Comparison of ENCODE assay signal across 8 cellular contexts in genomic region chr12:93571854-93572711, GRCh38. TPM values are rescaled to one million over a fixed set of nuclear protein-coding genes. Genes with fewer than 3 reads are reported as not detected.
DNase-seq lines count a peak whose midpoint lies in the region; TF ChIP-seq lines count a peak whose summit lies in the region.

Gene SOCS2 (plus strand): TSS chr12:93572675. CDS start chr12:93572898, 223 bp downstream.

- H3K27ac ChIP-seq in HEK293 (ENCODE audit: extremely low read depth, low read depth, low read length) (peak within 1 kb of the TSS; percentile 94), ascending aorta (peak within 1 kb of the TSS; percentile 92 to 93), hepatocyte (peak within 1 kb of the TSS; percentile 86), sigmoid colon (peak within 1 kb of the TSS; percentile 90 to 98 (median 97))

- TF ChIP-seq CTCF in CD14-positive monocyte (IDR thresholded peaks at IDR 0.05) (no peak), HEK293 (tag by site-specific recombination; IDR thresholded peaks at IDR 0.05) (no peak), ascending aorta (IDR thresholded peaks at IDR 0.05) (no peak), hepatocyte (IDR thresholded peaks at IDR 0.05; ENCODE audit: poor library complexity) (no peak), sigmoid colon (IDR thresholded peaks at IDR 0.05) (no peak)

- CTCF ChIA-PET in HEK293 (lab: Yijun Ruan, JAX): interaction anchor here (0.7 kb wide), 1 partner anchor 10 kb away, joined by 4 read pairs; no protein-coding TSS in a partner anchor

- H3K9me3 ChIP-seq in HEK293 (ENCODE audit: control insufficient read depth, insufficient read depth, low read depth, low read length): no peaks in the 10 kb centered on the region
- H3K9me3 ChIP-seq in ascending aorta: no peaks in the 10 kb centered on the region
- no peaks in the 10 kb centered on the region for H3K9me3 ChIP-seq in hepatocyte (ENCODE audit: low read depth)
- H3K9me3 ChIP-seq in sigmoid colon: no peaks in the 10 kb centered on the region

- H3K27me3 ChIP-seq in ascending aorta (no peaks in the 10 kb centered on the region), hepatocyte (peaks cover 14% of the 10 kb centered on the region), sigmoid colon (no peaks in the 10 kb centered on the region)

- no peak for TF ChIP-seq POLR2A in sigmoid colon (IDR thresholded peaks at IDR 0.05)

- no peak for DNase-seq in CD14-positive monocyte (ENCODE audit: low spot score)
- DNase-seq in RPMI8226: peak; percentile 46
- no peak for DNase-seq in ascending aorta (ENCODE audit: low spot score in 2 of 2)
- DNase-seq in hepatocyte (ENCODE audit: low spot score): peak; percentile 63
- peak; percentile 80 for DNase-seq in sigmoid colon
- DNase-seq in T1000 (lab: John Stamatoyannopoulos, UW): no peak
- no peak for DNase-seq in cerebellar nuclear complex (lab: John Stamatoyannopoulos, UW)

- TF ChIP-seq EP300 in sigmoid colon (IDR thresholded peaks at IDR 0.05): no peak

- intact Hi-C loops in CD14-positive monocyte (cut with micrococcal nuclease) (loop anchor here (5.0 to 10.0 kb wide), 3 partner anchors 105 to 530 kb away; partner anchors contain the start of gene CRADD (in 1 of the 2)), ascending aorta (cut with DNase I) (loop anchor here (2.0 to 10.0 kb wide), 6 partner anchors 19 to 893 kb away; partner anchors contain the start of gene EEA1), sigmoid colon (cut with DNase I) (loop anchor here (2.0 to 5.0 kb wide), 5 partner anchors 19 to 503 kb away; partner anchors contain the start of gene CRADD)

- peak within 1 kb of the TSS; percentile 81 to 95 for H3K4me3 Mint-ChIP-seq in CD14-positive monocyte

- H3K4me1 ChIP-seq in HEK293 (ENCODE audit: control insufficient read depth, insufficient read depth, low read length): no peaks in the 10 kb centered on the region
- H3K4me1 ChIP-seq in ascending aorta: no peaks in the 10 kb centered on the region
- H3K4me1 ChIP-seq in hepatocyte (ENCODE audit: insufficient read depth): peaks cover 12% of the 10 kb centered on the region
- peaks cover 0 to 39% (median 28%) of the 10 kb centered on the region in 4 donors for H3K4me1 ChIP-seq in sigmoid colon

- H3K36me3 Mint-ChIP-seq in CD14-positive monocyte: peaks cover 6 to 16% of the 10 kb centered on the region in 2 donors

- POLR2A ChIA-PET in HEK293 (lab: Yijun Ruan, JAX): no interaction called here

- peaks cover 31% of the 10 kb centered on the region for H3K4me1 Mint-ChIP-seq in CD14-positive monocyte

- peak within 1 kb of the TSS; percentile 100 for H3K4me2 ChIP-seq in hepatocyte

- peaks cover 0 to 7% of the 10 kb centered on the region in 2 experiments; a peak in 1 of 3 replicates for H3K36me3 ChIP-seq in HEK293 (ENCODE audit: control insufficient read depth in 2 of 2, insufficient read depth in 1 of 2, low read length in 2 of 2)
- peaks cover 0 to 6% of the 10 kb centered on the region in 2 donors for H3K36me3 ChIP-seq in ascending aorta
- H3K36me3 ChIP-seq in hepatocyte (replicated peaks; ENCODE audit: insufficient read depth, low read depth): no peaks in the 10 kb centered on the region
- peaks cover 0 to 26% (median 0%) of the 10 kb centered on the region in 4 donors for H3K36me3 ChIP-seq in sigmoid colon

- peak within 1 kb of the TSS in 2 of 7 donors; percentile 76 to 78 for H3K27ac Mint-ChIP-seq in CD14-positive monocyte

- H3K9me2 ChIP-seq in hepatocyte (replicated peaks; ENCODE audit: insufficient read depth): no peaks in the 10 kb centered on the region

- H3K9me3 Mint-ChIP-seq in CD14-positive monocyte: peaks cover 0 to 15% (median 6%) of the 10 kb centered on the region in 7 donors

- H4K20me1 ChIP-seq in hepatocyte (ENCODE audit: insufficient read depth, poor library complexity, severe bottlenecking): no peaks in the 10 kb centered on the region

- H3K79me2 ChIP-seq in hepatocyte: peaks cover 27% of the 10 kb centered on the region

- 2% methylated on average over 56 of the region's 71 CpGs for WGBS in hepatocyte (ENCODE audit: low lambda C conversion rate, missing lambda C conversion rate)
- 0 to 1% methylated on average over 71 of the region's 71 CpGs for WGBS in sigmoid colon, 2 donors

- H3K27me3 Mint-ChIP-seq in CD14-positive monocyte (ENCODE audit: low read depth in 3 of 3): peaks cover 70 to 85% (median 72%) of the 10 kb centered on the region in 3 donors

- H3K4me3 ChIP-seq in HEK293 (ENCODE audit: low read depth, low read length): peak within 1 kb of the TSS; percentile 53
- H3K4me3 ChIP-seq in ascending aorta: peak within 1 kb of the TSS; percentile 88 to 90
- peak within 1 kb of the TSS; percentile 88 for H3K4me3 ChIP-seq in hepatocyte
- H3K4me3 ChIP-seq in sigmoid colon: peak within 1 kb of the TSS; percentile 68 to 85 (median 80)

- H2AFZ ChIP-seq in hepatocyte: peak within 1 kb of the TSS; percentile 85

TF ChIP-seq in HEK293, 187 proteins besides CTCF, POLR2A, EP300 and RAD21 (continues in another document):
- TF ChIP-seq GLIS1 (tag by site-specific recombination; IDR thresholded peaks at IDR 0.05) (peak; percentile 13; the same call in 1 of the 2 replicates), ZNF596 (tag by site-specific recombination; IDR thresholded peaks at IDR 0.05) (0 out of 2 replicates have a peak, but pooled peaks have one; percentile 4), ZNF660 (tag by site-specific recombination; IDR thresholded peaks at IDR 0.05) (peak; percentile 12; the same call in 1 of the 2 replicates), HOXD13 (CRISPR knock-in tag; IDR thresholded peaks at IDR 0.05; ENCODE audit: borderline replicate concordance) (no peak), ZNF610 (tag by site-specific recombination; IDR thresholded peaks at IDR 0.05; ENCODE audit: borderline replicate concordance) (no peak), BCL6B (tag by site-specific recombination; IDR thresholded peaks at IDR 0.05) (peak; percentile 47; the same call in 1 of the 2 replicates), ZFP37 (tag by site-specific recombination; IDR thresholded peaks at IDR 0.05) (no peak), IKZF3 (tag by site-specific recombination; IDR thresholded peaks at IDR 0.05) (peak; percentile 36; the same call in 1 of the 2 replicates), ZNF561 (tag by site-specific recombination; IDR thresholded peaks at IDR 0.05; ENCODE audit: borderline replicate concordance) (peak; percentile 53; the same call in 1 of the 2 replicates)
- TF ChIP-seq, protein P1, sequence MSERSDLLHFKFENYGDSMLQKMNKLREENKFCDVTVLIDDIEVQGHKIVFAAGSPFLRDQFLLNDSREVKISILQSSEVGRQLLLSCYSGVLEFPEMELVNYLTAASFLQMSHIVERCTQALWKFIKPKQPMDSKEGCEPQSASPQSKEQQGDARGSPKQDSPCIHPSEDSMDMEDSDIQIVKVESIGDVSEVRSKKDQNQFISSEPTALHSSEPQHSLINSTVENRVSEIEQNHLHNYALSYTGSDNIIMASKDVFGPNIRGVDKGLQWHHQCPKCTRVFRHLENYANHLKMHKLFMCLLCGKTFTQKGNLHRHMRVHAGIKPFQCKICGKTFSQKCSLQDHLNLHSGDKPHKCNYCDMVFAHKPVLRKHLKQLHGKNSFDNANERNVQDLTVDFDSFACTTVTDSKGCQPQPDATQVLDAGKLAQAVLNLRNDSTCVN (tag by site-specific recombination; optimal IDR thresholded peaks at IDR 0.05): peak; percentile 44
- TF ChIP-seq, protein P2, sequence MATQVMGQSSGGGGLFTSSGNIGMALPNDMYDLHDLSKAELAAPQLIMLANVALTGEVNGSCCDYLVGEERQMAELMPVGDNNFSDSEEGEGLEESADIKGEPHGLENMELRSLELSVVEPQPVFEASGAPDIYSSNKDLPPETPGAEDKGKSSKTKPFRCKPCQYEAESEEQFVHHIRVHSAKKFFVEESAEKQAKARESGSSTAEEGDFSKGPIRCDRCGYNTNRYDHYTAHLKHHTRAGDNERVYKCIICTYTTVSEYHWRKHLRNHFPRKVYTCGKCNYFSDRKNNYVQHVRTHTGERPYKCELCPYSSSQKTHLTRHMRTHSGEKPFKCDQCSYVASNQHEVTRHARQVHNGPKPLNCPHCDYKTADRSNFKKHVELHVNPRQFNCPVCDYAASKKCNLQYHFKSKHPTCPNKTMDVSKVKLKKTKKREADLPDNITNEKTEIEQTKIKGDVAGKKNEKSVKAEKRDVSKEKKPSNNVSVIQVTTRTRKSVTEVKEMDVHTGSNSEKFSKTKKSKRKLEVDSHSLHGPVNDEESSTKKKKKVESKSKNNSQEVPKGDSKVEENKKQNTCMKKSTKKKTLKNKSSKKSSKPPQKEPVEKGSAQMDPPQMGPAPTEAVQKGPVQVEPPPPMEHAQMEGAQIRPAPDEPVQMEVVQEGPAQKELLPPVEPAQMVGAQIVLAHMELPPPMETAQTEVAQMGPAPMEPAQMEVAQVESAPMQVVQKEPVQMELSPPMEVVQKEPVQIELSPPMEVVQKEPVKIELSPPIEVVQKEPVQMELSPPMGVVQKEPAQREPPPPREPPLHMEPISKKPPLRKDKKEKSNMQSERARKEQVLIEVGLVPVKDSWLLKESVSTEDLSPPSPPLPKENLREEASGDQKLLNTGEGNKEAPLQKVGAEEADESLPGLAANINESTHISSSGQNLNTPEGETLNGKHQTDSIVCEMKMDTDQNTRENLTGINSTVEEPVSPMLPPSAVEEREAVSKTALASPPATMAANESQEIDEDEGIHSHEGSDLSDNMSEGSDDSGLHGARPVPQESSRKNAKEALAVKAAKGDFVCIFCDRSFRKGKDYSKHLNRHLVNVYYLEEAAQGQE (tag by site-specific recombination; IDR thresholded peaks at IDR 0.05): 0 out of 2 replicates have a peak, but pooled peaks have one; percentile 12

RNA-seq across cellular contexts. Expression of gene SOCS2, which starts in this region (rescaled TPM):
- polyA plus RNA-seq in CD14-positive monocyte (under 1 TPM; 0.18 to 0.22 TPM), hepatocyte (30.9 and 38.6 TPM in 2 replicates), sigmoid colon (10 to 100 TPM; 17.5 to 27.3 (median 24.6) TPM)
- total RNA-seq in ascending aorta (95.8 TPM), hepatocyte (26.2 and 33.4 TPM in 2 replicates), sigmoid colon (100 to 1,000 TPM in 2 of 4 donors, 10 to 100 TPM in 2; 75.2 to 118 (median 98.1) TPM)

Comparison
In these comparisons a context has a peak if more than half of its experiments do, and no peak if none do; other contexts are left out.
1. RNA of gene SOCS2 (polyA plus RNA-seq): 30.9 to 38.6 TPM in hepatocyte and 17.5 to 27.3 TPM in sigmoid colon; 0.18 to 0.22 TPM in CD14-positive monocyte; every median in the first group is over 10 times any median in the second.
2. DNase-seq: peak in RPMI8226 (single experiment), hepatocyte (single experiment) and sigmoid colon (single experiment); none in CD14-positive monocyte (single experiment), ascending aorta (0 of 2), T1000 (single experiment) and cerebellar nuclear complex (0 of 2).
3. Peak in every context shown above with its lines, with median percentiles within 50 percentile points of each other: H3K27ac ChIP-seq and H3K4me3 ChIP-seq.